9 cellular contexts compared by ENCODE assay signal in genomic region chr22:38243007-38243775, GRCh38. TPM values are rescaled to one million over a fixed set of nuclear protein-coding genes. Genes with fewer than 3 reads are reported as not detected.
A peak's percentile ranks its signal among the peaks of the same experiment; 100 is the strongest.
DNase-seq lines count a peak whose midpoint lies in the region; ATAC-seq and TF ChIP-seq lines count a peak whose summit lies in the region.
"Had no signal": no experiment of that assay in that cellular context is flagged by ENCODE, and none has a peak within 500 bp of the region (broad histone marks: within the 10 kb centered on the region; RNA-seq: fewer than 3 reads in every experiment).

No MANE protein-coding gene starts in this region.

- intact Hi-C loops in psoas muscle (cut with DNase I) = no loop called here

- DNase-seq in EH (ENCODE audit: low read depth) = peak; percentile 51
- peak; percentile 99 for DNase-seq in NCI-H69 (lab: John Stamatoyannopoulos, UW)
- DNase-seq in fibroblast of lung (ENCODE audit: low read depth in 2 of 2) = peak; percentile 27 to 89
- DNase-seq in psoas muscle = peak in 1 of 2 donors; percentile 71
- DNase-seq in stimulated activated CD4-positive, alpha-beta T cell treated with anti-CD3 and anti-CD28 coated beads, Interleukin-2, amount 100 ng/mL, for 24 hours = no peak
- DNase-seq in GM20000 (ENCODE audit: low spot score) = no peak
- DNase-seq in activated CD4-positive, alpha-beta T cell treated with anti-CD3 and anti-CD28 coated beads for 4 hours = no peak
- DNase-seq: activated T-cell treated with anti-CD3 and anti-CD28 coated beads, Interleukin-2, amount 50 U/mL, for 4 hours had no signal

- H3K9me3 ChIP-seq in fibroblast of lung (ENCODE audit: control insufficient read depth, insufficient read depth, low read depth, low read length) (no peaks in the 10 kb centered on the region), psoas muscle (no peaks in the 10 kb centered on the region)

- ATAC-seq in psoas muscle (peak in 1 of 4 donors; percentile 4), HG03025 (IDR thresholded peaks at IDR 0.05; ENCODE audit: low FRiP score, unreplicated experiment) (no peak)
- ATAC-seq: activated T-cell treated with anti-CD3 and anti-CD28 coated beads, Interleukin-2, amount 50 U/mL, for 4 hours had no signal

- H3K36me3 ChIP-seq in fibroblast of lung (ENCODE audit: control insufficient read depth, insufficient read depth, low read length) (peaks cover 22% of the 10 kb centered on the region), psoas muscle (ENCODE audit: insufficient read depth in 1 of 2, low read depth in 1 of 2) (peaks cover 0 to 42% of the 10 kb centered on the region in 2 donors)

- H3K4me1 ChIP-seq in fibroblast of lung (ENCODE audit: control insufficient read depth, extremely low read depth, insufficient read depth, low read length) (peaks cover 32% of the 10 kb centered on the region), psoas muscle (peaks cover 44% of the 10 kb centered on the region)

- H3K27ac ChIP-seq in fibroblast of lung (ENCODE audit: insufficient read depth, low read length) (peak overlapping the region; percentile 48), psoas muscle (peak overlapping the region; percentile 16)

- H3K4me3 ChIP-seq in fibroblast of lung (replicated peaks in 1 of 4; ENCODE audit: control extremely low read depth in 1 of 4, insufficient read depth in 1 of 4, low read depth in 3 of 4, low read length in 4 of 4) = no peak overlapping the region
- H3K4me3 ChIP-seq in psoas muscle = no peak overlapping the region

- no peak overlapping the region for H2AFZ ChIP-seq in fibroblast of lung (ENCODE audit: low read length)

- no peak overlapping the region for H3K4me2 ChIP-seq in fibroblast of lung (ENCODE audit: extremely low read depth, insufficient read depth, low read length)

- peak overlapping the region; percentile 51 for H3K9ac ChIP-seq in fibroblast of lung (ENCODE audit: insufficient read depth, low read length)

- H3K79me2 ChIP-seq in fibroblast of lung (ENCODE audit: control insufficient read depth, insufficient read depth, low read length) = peaks cover 2% of the 10 kb centered on the region

- H4K20me1 ChIP-seq in fibroblast of lung (ENCODE audit: control insufficient read depth, extremely low read depth, insufficient read depth, low read length) = no peaks in the 10 kb centered on the region

- 39 to 62% (median 44%) methylated on average over 19 to 20 of the region's 20 CpGs for WGBS in psoas muscle, 3 donors

- TF ChIP-seq CTCF in fibroblast of lung (conservative IDR thresholded peaks at IDR 0.05 in 1 of 2, IDR thresholded peaks at IDR 0.05 in 1 of 2; ENCODE audit: low read depth in 1 of 2, low read length in 2 of 2) = no peak
- TF ChIP-seq CTCF in psoas muscle (IDR thresholded peaks at IDR 0.05) = no peak
- TF ChIP-seq CTCF in GM20000 (IDR thresholded peaks at IDR 0.05; ENCODE audit: extremely low read depth, missing control alignments) = no peak

- H3K27me3 ChIP-seq in fibroblast of lung (ENCODE audit: control insufficient read depth, insufficient read depth, low read length) (no peaks in the 10 kb centered on the region), psoas muscle (ENCODE audit: insufficient read depth in 3 of 3, low read length in 2 of 3) (no peaks in the 10 kb centered on the region)

RNA-seq across cellular contexts. Expression of gene TMEM184B, which starts 29.6 kb away (rescaled TPM):
- total RNA-seq in fibroblast of lung = 19.5 and 28.2 TPM in 2 replicates
- 37.2 and 40.3 TPM in 2 replicates for polyA plus RNA-seq in fibroblast of lung
- 55.8 and 60.3 TPM in 2 replicates for polyA plus RNA-seq in fibroblast of lung (2012)
- 82.2 and 114 TPM in 2 replicates for polyA minus RNA-seq in fibroblast of lung (ENCODE audit: low replicate concordance)
- 10 to 100 TPM; 23.2 to 40.3 (median 30.3) TPM for total RNA-seq in psoas muscle
- polyA plus RNA-seq in psoas muscle = 10 to 100 TPM; 13.6 to 28.2 (median 24.8) TPM

RNA-seq across cellular contexts. Expression of gene MAFF, which starts 41.4 kb away (rescaled TPM):
- total RNA-seq in fibroblast of lung = 20.5 and 26.3 TPM in 2 replicates
- polyA plus RNA-seq in fibroblast of lung = 8.8 and 18.5 TPM in 2 replicates
- 13.1 and 24.4 TPM in 2 replicates for polyA plus RNA-seq in fibroblast of lung (2012)
- polyA minus RNA-seq in fibroblast of lung (ENCODE audit: low replicate concordance) = 4.9 and 10.7 TPM in 2 replicates
- 10 to 100 TPM in 3 of 4 donors, 1 to 10 TPM in 1; 5.7 to 63.8 (median 39.5) TPM for total RNA-seq in psoas muscle
- polyA plus RNA-seq in psoas muscle = 100 to 1,000 TPM in 1 of 3 donors, 10 to 100 TPM in 2; 23.6 to 118 (median 26.9) TPM

Comparison
In these comparisons a context has a peak if more than half of its experiments do, and no peak if none do; other contexts are left out.
1. DNase-seq: peak in EH (single experiment), NCI-H69 (single experiment) and fibroblast of lung (2 of 2); none in stimulated activated CD4-positive, alpha-beta T cell treated with anti-CD3 and anti-CD28 coated beads, Interleukin-2, amount 100 ng/mL, for 24 hours (0 of 2), GM20000 (single experiment) and activated CD4-positive, alpha-beta T cell treated with anti-CD3 and anti-CD28 coated beads for 4 hours (0 of 2).